Comparison of ENCODE assay signal across 1 cellular context in genomic region chr2:186485871-186486650, GRCh38.
TF ChIP-seq lines count a peak whose summit lies in the region.

Gene ZC3H15, plus strand, starts transcription at chr2:186486260. Its CDS starts 123 bp downstream, at chr2:186486383.

TF ChIP-seq in HEK293, 187 proteins besides CTCF, POLR2A, EP300 and RAD21 (continued from another document):
- no peak for TF ChIP-seq BCL6B (tag by site-specific recombination; IDR thresholded peaks at IDR 0.05)
- TF ChIP-seq ZNF621 (tag by site-specific recombination; IDR thresholded peaks at IDR 0.05): no peak
- TF ChIP-seq ZBTB11 (tag by site-specific recombination; conservative IDR thresholded peaks at IDR 0.05; ENCODE audit: low read depth): peak; percentile 60
- TF ChIP-seq ELK4 (IDR thresholded peaks at IDR 0.05; ENCODE audit: borderline replicate concordance, low read depth, low read length): no peak; the same call in 1 of the 2 replicates
- peak; percentile 65; the same call in 1 of the 2 replicates for TF ChIP-seq ZNF513 (tag by site-specific recombination; IDR thresholded peaks at IDR 0.05)
- no peak for TF ChIP-seq GLI2 (tag by site-specific recombination; IDR thresholded peaks at IDR 0.05; ENCODE audit: borderline replicate concordance, low read depth)
- TF ChIP-seq SP3 (tag by site-specific recombination; IDR thresholded peaks at IDR 0.05): peak; percentile 47
- no peak for TF ChIP-seq ZFHX2 (tag by site-specific recombination; conservative IDR thresholded peaks at IDR 0.05)
- no peak for TF ChIP-seq ZNF571 (tag by site-specific recombination; IDR thresholded peaks at IDR 0.05)
- TF ChIP-seq INSM2 (tag by site-specific recombination; IDR thresholded peaks at IDR 0.05): 0 out of 2 replicates have a peak, but pooled peaks have one; percentile 49
- no peak for TF ChIP-seq ZNF121 (tag by site-specific recombination; IDR thresholded peaks at IDR 0.05)
- peak; percentile 60 for TF ChIP-seq ZNF629 (tag by site-specific recombination; IDR thresholded peaks at IDR 0.05)
- no peak; the same call in 1 of the 2 replicates for TF ChIP-seq ZFP37 (tag by site-specific recombination; IDR thresholded peaks at IDR 0.05)
- TF ChIP-seq ZNF624 (tag by site-specific recombination; IDR thresholded peaks at IDR 0.05): no peak
- no peak for TF ChIP-seq ZSCAN23 (tag by site-specific recombination; IDR thresholded peaks at IDR 0.05)
- no peak for TF ChIP-seq ZNF16 (tag by site-specific recombination; IDR thresholded peaks at IDR 0.05; ENCODE audit: low read depth)
- TF ChIP-seq ZNF184 (tag by site-specific recombination; IDR thresholded peaks at IDR 0.05): no peak
- TF ChIP-seq ZNF341 (tag by site-specific recombination; IDR thresholded peaks at IDR 0.05; ENCODE audit: low read depth): no peak; the same call in 1 of the 2 replicates
- no peak for TF ChIP-seq ZNF677 (tag by site-specific recombination; IDR thresholded peaks at IDR 0.05)
- TF ChIP-seq ZSCAN5A (tag by site-specific recombination; IDR thresholded peaks at IDR 0.05): no peak
- no peak for TF ChIP-seq ZNF114 (tag by site-specific recombination; IDR thresholded peaks at IDR 0.05)
- no peak for TF ChIP-seq ZNF350 (tag by site-specific recombination; IDR thresholded peaks at IDR 0.05)
- no peak for TF ChIP-seq ZNF792 (tag by site-specific recombination; IDR thresholded peaks at IDR 0.05)
- no peak for TF ChIP-seq ZNF558 (tag by site-specific recombination; IDR thresholded peaks at IDR 0.05)
- TF ChIP-seq ZNF777 (tag by site-specific recombination; IDR thresholded peaks at IDR 0.05; ENCODE audit: borderline replicate concordance): no peak
- TF ChIP-seq ZNF112 (tag by site-specific recombination; IDR thresholded peaks at IDR 0.05): no peak
- no peak for TF ChIP-seq ZNF585B (tag by site-specific recombination; IDR thresholded peaks at IDR 0.05)
- no peak for TF ChIP-seq PRDM2 (tag by site-specific recombination; IDR thresholded peaks at IDR 0.05; ENCODE audit: borderline replicate concordance)
- TF ChIP-seq KLF9 (tag by site-specific recombination; IDR thresholded peaks at IDR 0.05; ENCODE audit: low read depth): no peak
- TF ChIP-seq REPIN1 (tag by site-specific recombination; IDR thresholded peaks at IDR 0.05; ENCODE audit: low read depth): no peak
- no peak for TF ChIP-seq ZSCAN4 (tag by site-specific recombination; IDR thresholded peaks at IDR 0.05)
- TF ChIP-seq ZNF366 (tag by site-specific recombination; conservative IDR thresholded peaks at IDR 0.05): no peak
- no peak for TF ChIP-seq ATF2 (tag by site-specific recombination; IDR thresholded peaks at IDR 0.05; ENCODE audit: low read depth)
- no peak for TF ChIP-seq ZNF214 (tag by site-specific recombination; IDR thresholded peaks at IDR 0.05; ENCODE audit: borderline replicate concordance)
